Comparison of ENCODE assay signal across 15 cellular contexts in the genomic region with DNA sequence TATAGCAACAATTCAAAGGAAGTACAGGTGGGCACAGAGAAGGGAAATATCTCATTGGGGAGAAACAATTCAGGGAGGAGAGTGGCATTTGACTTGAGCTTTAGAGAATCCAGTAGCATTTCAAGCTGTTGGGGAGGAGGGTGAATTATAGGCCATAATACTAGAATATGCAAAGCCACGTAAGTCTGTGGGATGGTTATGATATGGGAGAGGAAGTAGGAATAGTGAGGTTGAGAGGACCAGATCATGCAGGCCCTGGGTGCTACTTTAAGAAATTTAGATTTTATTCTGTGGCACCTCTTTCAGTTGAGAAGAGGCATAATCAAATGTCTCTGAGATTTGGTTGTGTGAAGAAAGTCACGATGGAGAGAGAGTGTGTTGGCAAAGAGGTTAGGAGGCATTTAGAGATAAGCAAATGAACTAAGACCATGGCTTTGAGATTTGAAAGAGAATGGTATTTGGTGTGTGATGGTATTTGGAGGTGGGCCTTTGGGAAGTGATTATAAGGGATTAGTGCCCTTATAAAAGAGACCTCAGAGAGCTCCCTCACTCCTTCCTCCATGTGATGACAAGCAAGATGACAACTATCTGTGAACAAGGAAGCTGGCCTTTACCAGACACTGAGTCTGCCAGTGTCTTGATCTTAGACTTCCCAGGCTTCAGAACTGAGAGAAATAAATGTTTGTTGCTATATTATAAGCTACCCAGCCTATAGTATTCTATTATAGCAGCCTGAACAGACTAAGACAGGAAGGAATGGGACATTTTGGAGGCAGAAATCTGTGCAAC. TPM values are rescaled to one million over a fixed set of nuclear protein-coding genes. Genes with fewer than 3 reads are reported as not detected.
DNase-seq lines count a peak whose midpoint lies in the region; ATAC-seq and TF ChIP-seq lines count a peak whose summit lies in the region.
"Had no signal": no experiment of that assay in that cellular context is flagged by ENCODE, and none has a peak within 500 bp of the region (broad histone marks: within the 10 kb centered on the region; RNA-seq: fewer than 3 reads in every experiment).

No MANE protein-coding gene starts in this region.

- in situ Hi-C loops in ACHN (cut with HindIII; ENCODE audit: low pct_ligation_motif_present, low pct_unique_long_range_greater_than_20kb, low sequenced_read_pairs): no loop called here

- intact Hi-C loops in activated CD4-positive, alpha-beta T cell treated with anti-CD3 and anti-CD28 coated beads for 36 hours (cut with DNase I, micrococcal nuclease): no loop called here
- intact Hi-C loops in dendritic cell treated with granulocyte-macrophage colony-stimulating factor and Interleukin-4, amounts not matched to agents 40 ng/mL and 50 ng/mL, for 4 days (cut with micrococcal nuclease): loop anchor here (5.0 kb wide), 2 partner anchors 41 to 44 kb away; no protein-coding TSS in a partner anchor

- 0 out of 2 replicates have a peak, but pooled peaks cover 3% of the 10 kb centered on the region for H3K9me2 ChIP-seq in Karpas-422 (replicated peaks; ENCODE audit: insufficient read depth, low read length)

- H3K27ac ChIP-seq in Karpas-422 (ENCODE audit: low read length): no peak overlapping the region
- peak overlapping the region; percentile 48 for H3K27ac ChIP-seq in smooth muscle cell (ENCODE audit: low read depth)
- H3K27ac ChIP-seq: gastrocnemius medialis, VCaP had no signal

- CTCF ChIA-PET in activated CD4-positive, alpha-beta T cell treated with anti-CD3 and anti-CD28 coated beads for 36 hours (lab: Charles Lee): interaction anchor here (1.2 kb wide), 1 partner anchor 108 kb away, joined by 3 read pairs; no protein-coding TSS in a partner anchor

- POLR2A ChIA-PET in activated CD4-positive, alpha-beta T cell treated with anti-CD3 and anti-CD28 coated beads for 36 hours (lab: Charles Lee): no interaction called here

- H3F3A ChIP-seq in smooth muscle cell (ENCODE audit: low read depth): peaks cover 16% of the 10 kb centered on the region

- H4K20me1 ChIP-seq in Karpas-422 (ENCODE audit: insufficient read depth, low read depth, low read length) (no peaks in the 10 kb centered on the region), smooth muscle cell (ENCODE audit: low read depth) (peaks cover 100% of the 10 kb centered on the region)

- H3K4me3 Mint-ChIP-seq in activated CD4-positive, alpha-beta T cell treated with anti-CD3 and anti-CD28 coated beads for 36 hours: peak overlapping the region; percentile 17
- H3K4me3 Mint-ChIP-seq in dendritic cell treated with granulocyte-macrophage colony-stimulating factor and Interleukin-4, amounts not matched to agents 40 ng/mL and 50 ng/mL, for 4 days: no peak overlapping the region

- H3K27me3 Mint-ChIP-seq in activated CD4-positive, alpha-beta T cell treated with anti-CD3 and anti-CD28 coated beads for 36 hours: no peaks in the 10 kb centered on the region
- H3K27me3 Mint-ChIP-seq in dendritic cell treated with granulocyte-macrophage colony-stimulating factor and Interleukin-4, amounts not matched to agents 40 ng/mL and 50 ng/mL, for 4 days: no peaks in the 10 kb centered on the region

- peak overlapping the region; percentile 68 for H3K27ac Mint-ChIP-seq in activated CD4-positive, alpha-beta T cell treated with anti-CD3 and anti-CD28 coated beads for 36 hours
- peak overlapping the region; percentile 13 for H3K27ac Mint-ChIP-seq in dendritic cell treated with granulocyte-macrophage colony-stimulating factor and Interleukin-4, amounts not matched to agents 40 ng/mL and 50 ng/mL, for 4 days

- H3K4me1 Mint-ChIP-seq in activated CD4-positive, alpha-beta T cell treated with anti-CD3 and anti-CD28 coated beads for 36 hours: peaks cover 66% of the 10 kb centered on the region
- peaks cover 39% of the 10 kb centered on the region for H3K4me1 Mint-ChIP-seq in dendritic cell treated with granulocyte-macrophage colony-stimulating factor and Interleukin-4, amounts not matched to agents 40 ng/mL and 50 ng/mL, for 4 days (ENCODE audit: low read depth)

- ATAC-seq in activated CD4-positive, alpha-beta T cell treated with anti-CD3 and anti-CD28 coated beads for 36 hours: peak; percentile 36
- ATAC-seq: gastrocnemius medialis, HCT116, Panc1 had no signal

- H3K9me3 ChIP-seq in Karpas-422 (ENCODE audit: low read length) (no peaks in the 10 kb centered on the region), smooth muscle cell (replicated peaks; ENCODE audit: low read depth) (no peaks in the 10 kb centered on the region)
- H3K9me3 ChIP-seq: gastrocnemius medialis had no signal

- peaks cover 2% of the 10 kb centered on the region for H3K9me3 Mint-ChIP-seq in activated CD4-positive, alpha-beta T cell treated with anti-CD3 and anti-CD28 coated beads for 36 hours (ENCODE audit: low read depth)
- H3K9me3 Mint-ChIP-seq in dendritic cell treated with granulocyte-macrophage colony-stimulating factor and Interleukin-4, amounts not matched to agents 40 ng/mL and 50 ng/mL, for 4 days: no peaks in the 10 kb centered on the region

- no peak overlapping the region for H3K9ac ChIP-seq in Karpas-422 (ENCODE audit: low read length)
- H3K9ac ChIP-seq in smooth muscle cell (ENCODE audit: low read depth): no peak overlapping the region

- peaks cover 5% of the 10 kb centered on the region for H3K36me3 Mint-ChIP-seq in activated CD4-positive, alpha-beta T cell treated with anti-CD3 and anti-CD28 coated beads for 36 hours (ENCODE audit: low read depth)
- no peaks in the 10 kb centered on the region for H3K36me3 Mint-ChIP-seq in dendritic cell treated with granulocyte-macrophage colony-stimulating factor and Interleukin-4, amounts not matched to agents 40 ng/mL and 50 ng/mL, for 4 days (ENCODE audit: low read depth)

- no peaks in the 10 kb centered on the region for H3K36me3 ChIP-seq in Karpas-422 (ENCODE audit: insufficient read depth, low read length)
- H3K36me3 ChIP-seq in smooth muscle cell (ENCODE audit: low read depth): no peaks in the 10 kb centered on the region
- H3K36me3 ChIP-seq: gastrocnemius medialis had no signal

- no peak for DNase-seq in activated CD4-positive, alpha-beta T cell treated with anti-CD3 and anti-CD28 coated beads for 36 hours
- DNase-seq in activated CD4-positive, alpha-beta T cell treated with anti-CD3 and anti-CD28 coated beads for 4 hours: no peak
- DNase-seq in Karpas-422 (peak; percentile 29), smooth muscle cell (lab: John Stamatoyannopoulos, UW; ENCODE audit: unreplicated experiment) (no peak), AG08395 (ENCODE audit: low spot score) (no peak), ACHN (no peak), foreskin fibroblast (no peak)
- DNase-seq: gastrocnemius medialis, mammary epithelial cell, NCI-H146, NCI-H524 had no signal

- H3K4me2 ChIP-seq in Karpas-422 (ENCODE audit: low read depth, low read length, poor library complexity, severe bottlenecking) (no peak overlapping the region), smooth muscle cell (peak overlapping the region; percentile 55)

- no peak for TF ChIP-seq CTCF in smooth muscle cell (IDR thresholded peaks at IDR 0.05; ENCODE audit: borderline replicate concordance, insufficient read depth, poor library complexity, severe bottlenecking)
- TF ChIP-seq CTCF in foreskin fibroblast (IDR thresholded peaks at IDR 0.05; ENCODE audit: low read depth, low read length): no peak

- H2AFZ ChIP-seq in Karpas-422 (ENCODE audit: low read length): no peak overlapping the region
- no peak overlapping the region for H2AFZ ChIP-seq in smooth muscle cell (ENCODE audit: low read depth)

- H3K4me3 ChIP-seq in Karpas-422 (ENCODE audit: low read length) (no peak overlapping the region), smooth muscle cell (no peak overlapping the region), foreskin fibroblast (ENCODE audit: low read depth in 1 of 2, low read length in 2 of 2) (no peak overlapping the region)
- H3K4me3 ChIP-seq: gastrocnemius medialis had no signal

- no peaks in the 10 kb centered on the region for H3K79me2 ChIP-seq in Karpas-422 (ENCODE audit: low read length)
- H3K79me2 ChIP-seq in smooth muscle cell (ENCODE audit: low read depth): peaks cover 99% of the 10 kb centered on the region

- no peaks in the 10 kb centered on the region for H3K27me3 ChIP-seq in Karpas-422 (ENCODE audit: low read length)
- no peaks in the 10 kb centered on the region for H3K27me3 ChIP-seq in smooth muscle cell (ENCODE audit: low read depth)
- H3K27me3 ChIP-seq: gastrocnemius medialis had no signal

- H3K4me1 ChIP-seq in Karpas-422 (ENCODE audit: low read length) (peaks cover 5% of the 10 kb centered on the region), smooth muscle cell (ENCODE audit: low read depth) (peaks cover 16% of the 10 kb centered on the region)
- H3K4me1 ChIP-seq: gastrocnemius medialis had no signal

- WGBS in smooth muscle cell (ENCODE audit: low lambda C conversion rate): 32% methylated on average over 2 of the region's 2 CpGs

RNA-seq across cellular contexts. Expression of a gene that starts 15.1 kb away (rescaled TPM):
- total RNA-seq in activated CD4-positive, alpha-beta T cell treated with anti-CD3 and anti-CD28 coated beads for 36 hours: 100 to 1,000 TPM in 1 of 2 experiments, 10 to 100 TPM in 1; 72.5 to 101 TPM
- 15.4 and 16.5 TPM in 2 replicates for total RNA-seq in Karpas-422 (2014; rRNA removed; shearing (Covaris generic); ENCODE audit: low replicate concordance)
- total RNA-seq in smooth muscle cell: 154 and 155 TPM in 2 replicates
- 66.3 and 75.0 TPM in 2 replicates for polyA plus RNA-seq in smooth muscle cell
